Comparison of ENCODE assay signal across 24 cellular contexts in genomic region chr19:2112516-2113320, GRCh38. TPM values are rescaled to one million over a fixed set of nuclear protein-coding genes. Genes with fewer than 3 reads are reported as not detected.
DNase-seq lines count a peak whose midpoint lies in the region; ATAC-seq and TF ChIP-seq lines count a peak whose summit lies in the region.
"Had no signal": no experiment of that assay in that cellular context is flagged by ENCODE, and none has a peak within 500 bp of the region (broad histone marks: within the 10 kb centered on the region; RNA-seq: fewer than 3 reads in every experiment).

No MANE protein-coding gene starts in this region.

- no peaks in the 10 kb centered on the region for H3K4me1 ChIP-seq in HEK293 (ENCODE audit: control insufficient read depth, insufficient read depth, low read length)
- H3K4me1 ChIP-seq: breast epithelium, sigmoid colon, thyroid gland had no signal

- peak overlapping the region in 4 of 5 donors; percentile 18 to 63 (median 33) for H3K4me3 Mint-ChIP-seq in immature natural killer cell
- H3K4me3 Mint-ChIP-seq: CD14-positive monocyte; nephron; stimulated activated memory B cell treated with anti-CD40 and anti-IgM and Interleukin-4, amounts not matched to agents 10 μg/mL and 1 μg/mL and 100 μg/mL, for 72 hours had no signal

- peak overlapping the region in 1 of 2 donors; percentile 74 for H3K27ac Mint-ChIP-seq in activated naive CD4-positive, alpha-beta T cell treated with anti-CD3 and anti-CD28 coated beads, Interleukin-2, amount 50 U/mL, for 72 hours
- H3K27ac Mint-ChIP-seq in immature natural killer cell = peak overlapping the region; percentile 68 to 90 (median 84)
- H3K27ac Mint-ChIP-seq: nephron; stimulated activated memory B cell treated with anti-CD40 and anti-IgM and Interleukin-4, amounts not matched to agents 10 μg/mL and 1 μg/mL and 100 μg/mL, for 72 hours had no signal

- H3K36me3 Mint-ChIP-seq in activated naive CD4-positive, alpha-beta T cell treated with anti-CD3 and anti-CD28 coated beads, Interleukin-2, amount 50 U/mL, for 72 hours = peaks cover 8 to 10% of the 10 kb centered on the region in 2 donors
- H3K36me3 Mint-ChIP-seq in immature natural killer cell = peaks cover 10 to 27% (median 19%) of the 10 kb centered on the region in 3 donors

- H3K36me3 ChIP-seq in HEK293 (ENCODE audit: control insufficient read depth in 2 of 2, insufficient read depth in 1 of 2, low read length in 2 of 2) = peaks cover under 1 to 99% of the 10 kb centered on the region in 2 experiments; a peak in 2 of 3 replicates

- H3K4me3 ChIP-seq in HEK293 (ENCODE audit: low read depth, low read length) = no peak overlapping the region
- H3K4me3 ChIP-seq: breast epithelium, sigmoid colon, thyroid gland had no signal

- H3K9me3 Mint-ChIP-seq in activated naive CD4-positive, alpha-beta T cell treated with anti-CD3 and anti-CD28 coated beads, Interleukin-2, amount 50 U/mL, for 72 hours = no peaks in the 10 kb centered on the region
- H3K9me3 Mint-ChIP-seq in immature natural killer cell = no peaks in the 10 kb centered on the region
- H3K9me3 Mint-ChIP-seq: nephron; stimulated activated memory B cell treated with anti-CD40 and anti-IgM and Interleukin-4, amounts not matched to agents 10 μg/mL and 1 μg/mL and 100 μg/mL, for 72 hours had no signal

- peaks cover 15 to 17% of the 10 kb centered on the region in 2 donors for H3K4me1 Mint-ChIP-seq in immature natural killer cell
- H3K4me1 Mint-ChIP-seq: CD14-positive monocyte, nephron had no signal

- no peak for TF ChIP-seq CTCF in HEK293 (tag by site-specific recombination; IDR thresholded peaks at IDR 0.05)

- POLR2A ChIA-PET in HEK293 (lab: Yijun Ruan, JAX) = no interaction called here

- no peaks in the 10 kb centered on the region for H3K9me3 ChIP-seq in HEK293 (ENCODE audit: control insufficient read depth, insufficient read depth, low read depth, low read length)
- H3K9me3 ChIP-seq: breast epithelium, sigmoid colon, thyroid gland had no signal

- DNase-seq in activated naive CD4-positive, alpha-beta T cell treated with anti-CD3 and anti-CD28 coated beads, Interleukin-2, amount 50 U/mL, for 72 hours (ENCODE audit: low spot score in 2 of 2) = no peak
- no peak for DNase-seq in activated naive CD4-positive, alpha-beta T cell treated with anti-CD3 and anti-CD28 coated beads, Interleukin-2, amount 50 U/mL, for 16 hours
- DNase-seq in immature natural killer cell (peak; percentile 56 to 63 (median 62)), NCI-H1436 treated with DMSO at 0.1 percent for 48 hours (lab: John Stamatoyannopoulos, UW) (no peak), SKM-1 (lab: John Stamatoyannopoulos, UW; ENCODE audit: unreplicated experiment) (no peak)
- DNase-seq: ACHN; activated CD4-positive, alpha-beta T cell treated with anti-CD3 and anti-CD28 coated beads for 48 hours; DMS53; erythroblast; foreskin melanocyte; HCEC 1CT; hippocampal formation; kidney; mesenchymal stem cell; NCI-H1436; NCI-H526 treated with DMSO at 0.1 percent for 48 hours; sigmoid colon; T-helper 1 cell; thyroid gland had no signal

- ATAC-seq in activated naive CD4-positive, alpha-beta T cell treated with anti-CD3 and anti-CD28 coated beads, Interleukin-2, amount 50 U/mL, for 72 hours = peak; percentile 9 to 18
- ATAC-seq: stimulated activated memory B cell treated with anti-CD40 and anti-IgM and Interleukin-4, amounts not matched to agents 10 μg/mL and 1 μg/mL and 100 μg/mL, for 72 hours had no signal

- CTCF ChIA-PET in HEK293 (lab: Yijun Ruan, JAX) = no interaction called here

- no peak overlapping the region for H3K27ac ChIP-seq in HEK293 (ENCODE audit: extremely low read depth, low read depth, low read length)
- H3K27ac ChIP-seq: breast epithelium, sigmoid colon, thyroid gland had no signal

- H3K27me3 Mint-ChIP-seq in immature natural killer cell (ENCODE audit: low read depth in 3 of 3) = peaks cover 0 to 4% (median 0%) of the 10 kb centered on the region in 3 donors
- H3K27me3 Mint-ChIP-seq: stimulated activated memory B cell treated with anti-CD40 and anti-IgM and Interleukin-4, amounts not matched to agents 10 μg/mL and 1 μg/mL and 100 μg/mL, for 72 hours had no signal

TF ChIP-seq in HEK293, 187 proteins besides CTCF, POLR2A, EP300 and RAD21:
- TF ChIP-seq HIC1 (tag by site-specific recombination; IDR thresholded peaks at IDR 0.05) (peak; percentile 33; the same call in 1 of the 2 replicates), ZNF624 (tag by site-specific recombination; IDR thresholded peaks at IDR 0.05) (no peak), ZFP69B (tag by site-specific recombination; IDR thresholded peaks at IDR 0.05) (no peak)

RNA-seq across cellular contexts. Expression of gene IZUMO4, which starts 16.0 kb away (rescaled TPM):
- total RNA-seq in activated naive CD4-positive, alpha-beta T cell treated with anti-CD3 and anti-CD28 coated beads, Interleukin-2, amount 50 U/mL, for 72 hours = 100 to 1,000 TPM in 1 of 2 donors, 10 to 100 TPM in 1; 29.7 to 105 TPM
- under 1 TPM in 1 of 3 donors, not detected in 2; 0.42 TPM for polyA plus RNA-seq in immature natural killer cell

RNA-seq across cellular contexts. Expression of gene MOB3A, which starts 16.6 kb away (rescaled TPM):
- total RNA-seq in activated naive CD4-positive, alpha-beta T cell treated with anti-CD3 and anti-CD28 coated beads, Interleukin-2, amount 50 U/mL, for 72 hours = 100 to 1,000 TPM in 1 of 2 donors, 10 to 100 TPM in 1; 91.8 to 183 TPM
- polyA plus RNA-seq in immature natural killer cell = 100 to 1,000 TPM in 1 of 3 donors, 10 to 100 TPM in 2; 39.4 to 160 (median 42.2) TPM

RNA-seq across cellular contexts. Expression of gene AP3D1, which starts 38.6 kb away (rescaled TPM):
- 10 to 100 TPM; 83.5 to 91.7 TPM for total RNA-seq in activated naive CD4-positive, alpha-beta T cell treated with anti-CD3 and anti-CD28 coated beads, Interleukin-2, amount 50 U/mL, for 72 hours
- 10 to 100 TPM; 11.7 to 44.5 (median 17.9) TPM for polyA plus RNA-seq in immature natural killer cell

RNA-seq across cellular contexts. Expression of gene DOT1L, which starts 51.0 kb away (rescaled TPM):
- total RNA-seq in activated naive CD4-positive, alpha-beta T cell treated with anti-CD3 and anti-CD28 coated beads, Interleukin-2, amount 50 U/mL, for 72 hours = 100 to 1,000 TPM in 1 of 2 donors, 10 to 100 TPM in 1; 64.2 to 154 TPM
- 1 to 10 TPM in 1 of 3 donors, under 1 TPM in 2; 0.25 to 1.7 (median 0.31) TPM for polyA plus RNA-seq in immature natural killer cell

Comparison
In these comparisons a context has a peak if more than half of its experiments do, and no peak if none do; other contexts are left out.
1. DNase-seq: peak in immature natural killer cell (3 of 3); none in activated naive CD4-positive, alpha-beta T cell treated with anti-CD3 and anti-CD28 coated beads, Interleukin-2, amount 50 U/mL, for 72 hours (0 of 2), activated naive CD4-positive, alpha-beta T cell treated with anti-CD3 and anti-CD28 coated beads, Interleukin-2, amount 50 U/mL, for 16 hours (single experiment), NCI-H1436 treated with DMSO at 0.1 percent for 48 hours (single experiment) and SKM-1 (single experiment).